Comparison of ENCODE assay signal across 24 cellular contexts in genomic region chr15:72609862-72610261, GRCh38. TPM values are rescaled to one million over a fixed set of nuclear protein-coding genes. Genes with fewer than 3 reads are reported as not detected.
DNase-seq lines count a peak whose midpoint lies in the region; ATAC-seq, FAIRE-seq and TF ChIP-seq lines count a peak whose summit lies in the region.
"Had no signal": no experiment of that assay in that cellular context is flagged by ENCODE, and none has a peak within 500 bp of the region (broad histone marks: within the 10 kb centered on the region; RNA-seq: fewer than 3 reads in every experiment).

No MANE protein-coding gene starts in this region.

- TF ChIP-seq EP300 in K562 (IDR thresholded peaks at IDR 0.05; ENCODE audit: low read length) = no peak

- no peak overlapping the region for H3K4me2 ChIP-seq in K562 (ENCODE audit: insufficient read depth, low read length)
- H3K4me2 ChIP-seq: A549 had no signal

- no peaks in the 10 kb centered on the region for H3K27me3 ChIP-seq in Panc1 (ENCODE audit: control insufficient read depth, insufficient read depth, low read length)
- peaks cover 4 to 20% of the 10 kb centered on the region in 2 experiments; a peak in 3 of 5 replicates for H3K27me3 ChIP-seq in K562 (ENCODE audit: control insufficient read depth in 2 of 2, insufficient read depth in 2 of 2, low read length in 2 of 2)

- H3K9ac ChIP-seq in K562 (ENCODE audit: insufficient read depth in 1 of 2, low read depth in 2 of 2, low read length in 2 of 2) = peak overlapping the region in 1 of 2 experiments; percentile 26; a peak in 2 of 4 replicates

- no peak for TF ChIP-seq CTCF in Panc1 (IDR thresholded peaks at IDR 0.05)
- no peak for TF ChIP-seq CTCF in K562 (IDR thresholded peaks at IDR 0.05 in 2 of 3, conservative IDR thresholded peaks at IDR 0.05 in 1 of 3; ENCODE audit: insufficient read depth in 2 of 3, low read depth in 1 of 3, low read length in 3 of 3)
- no peak for TF ChIP-seq CTCF in endothelial cell (IDR thresholded peaks at IDR 0.05; ENCODE audit: unreplicated experiment)

- peaks cover 8% of the 10 kb centered on the region for H3K27me3 Mint-ChIP-seq in endothelial cell (ENCODE audit: unreplicated experiment)
- H3K27me3 Mint-ChIP-seq: CD4-positive, alpha-beta memory T cell had no signal

- BruUV-seq in Panc1 (replicated peaks; lab: Mats Ljungman, UMichigan) (no TSS peak), K562 (replicated peaks; lab: Mats Ljungman, UMichigan) (no TSS peak)

- WGBS in K562 (ENCODE audit: insufficient coverage, low coverage, missing lambda C conversion rate) = 1% methylated on average over 6 of the region's 8 CpGs

- peak overlapping the region; percentile 57 for H3K4me3 Mint-ChIP-seq in endothelial cell (ENCODE audit: unreplicated experiment)
- no peak overlapping the region for H3K4me3 Mint-ChIP-seq in stimulated activated effector memory CD8-positive, alpha-beta T cell treated with anti-CD3 and anti-CD28 coated beads, Interleukin-12 subunit alpha, Interleukin-12 subunit beta, amount 100 ng/mL, for 72 hours
- H3K4me3 Mint-ChIP-seq: CD4-positive, alpha-beta memory T cell had no signal

- no peaks in the 10 kb centered on the region for H4K20me1 ChIP-seq in K562 (replicated peaks; ENCODE audit: control insufficient read depth, insufficient read depth, low read length)

- H3K79me2 ChIP-seq in K562 (ENCODE audit: control insufficient read depth, insufficient read depth, low read length) = no peaks in the 10 kb centered on the region

- H3K36me3 Mint-ChIP-seq in endothelial cell (ENCODE audit: low read depth, unreplicated experiment) = peaks cover 5% of the 10 kb centered on the region
- no peaks in the 10 kb centered on the region for H3K36me3 Mint-ChIP-seq in stimulated activated effector memory CD8-positive, alpha-beta T cell treated with anti-CD3 and anti-CD28 coated beads, Interleukin-12 subunit alpha, Interleukin-12 subunit beta, amount 100 ng/mL, for 72 hours

- no peak for TF ChIP-seq POLR2A in K562 (conservative IDR thresholded peaks at IDR 0.05)

- no peak overlapping the region for H3K27ac Mint-ChIP-seq in endothelial cell (ENCODE audit: unreplicated experiment)
- no peak overlapping the region for H3K27ac Mint-ChIP-seq in stimulated activated effector memory CD8-positive, alpha-beta T cell treated with anti-CD3 and anti-CD28 coated beads, Interleukin-12 subunit alpha, Interleukin-12 subunit beta, amount 100 ng/mL, for 72 hours

- H3K4me1 ChIP-seq in Panc1 (ENCODE audit: control insufficient read depth, insufficient read depth, low read length) (no peaks in the 10 kb centered on the region), K562 (replicated peaks in 1 of 2; ENCODE audit: control insufficient read depth in 2 of 2, insufficient read depth in 2 of 2, low read length in 2 of 2) (no peaks in the 10 kb centered on the region)
- H3K4me1 ChIP-seq: A549 had no signal

- in situ Hi-C loops in Panc1 (cut with HindIII; ENCODE audit: low pct_unique_long_range_greater_than_20kb, low sequenced_read_pairs) = no loop called here
- in situ Hi-C loops in K562 (cut with MboI) = no loop called here

- H3K9me3 ChIP-seq in Panc1 (ENCODE audit: control insufficient read depth, insufficient read depth, low read depth, low read length) (no peaks in the 10 kb centered on the region), K562 (replicated peaks; ENCODE audit: control insufficient read depth, insufficient read depth, low read depth, low read length) (no peaks in the 10 kb centered on the region)
- H3K9me3 ChIP-seq: A549 had no signal

- intact Hi-C loops in Panc1 (cut with micrococcal nuclease; ENCODE audit: unreplicated experiment) (no loop called here), K562 (cut with micrococcal nuclease) (loop anchor here (10.0 kb wide), 1 partner anchor 65 kb away; no protein-coding TSS in a partner anchor), left colon (cut with DNase I, micrococcal nuclease) (no loop called here)

- H2AFZ ChIP-seq in K562 (ENCODE audit: low read depth, low read length) = no peak overlapping the region

- H3K36me3 ChIP-seq in Panc1 (ENCODE audit: control insufficient read depth, insufficient read depth, low read length) (no peaks in the 10 kb centered on the region), K562 (ENCODE audit: control insufficient read depth, insufficient read depth, low read length) (no peaks in the 10 kb centered on the region)

- POLR2A ChIA-PET in Panc1 (lab: Charles Lee) = interaction anchor here (0.6 kb wide), 1 partner anchor 234 kb away, joined by 3 read pairs; the partner anchor contains the start of gene HEXA
- POLR2A ChIA-PET in K562 (lab: Yijun Ruan, JAX) = no interaction called here

- peaks cover 7% of the 10 kb centered on the region for H3K4me1 Mint-ChIP-seq in endothelial cell (ENCODE audit: unreplicated experiment)
- no peaks in the 10 kb centered on the region for H3K4me1 Mint-ChIP-seq in stimulated activated effector memory CD8-positive, alpha-beta T cell treated with anti-CD3 and anti-CD28 coated beads, Interleukin-12 subunit alpha, Interleukin-12 subunit beta, amount 100 ng/mL, for 72 hours
- H3K4me1 Mint-ChIP-seq: CD4-positive, alpha-beta memory T cell had no signal

- no peaks in the 10 kb centered on the region for H3K9me3 Mint-ChIP-seq in endothelial cell (ENCODE audit: unreplicated experiment)
- H3K9me3 Mint-ChIP-seq in stimulated activated effector memory CD8-positive, alpha-beta T cell treated with anti-CD3 and anti-CD28 coated beads, Interleukin-12 subunit alpha, Interleukin-12 subunit beta, amount 100 ng/mL, for 72 hours = no peaks in the 10 kb centered on the region
- H3K9me3 Mint-ChIP-seq: CD4-positive, alpha-beta memory T cell had no signal

- H3K4me3 ChIP-seq in Panc1 (ENCODE audit: low read depth in 2 of 2, low read length in 2 of 2) (no peak overlapping the region), K562 (no peak overlapping the region)
- H3K4me3 ChIP-seq: A549 had no signal

- no peaks in the 10 kb centered on the region for H3K9me1 ChIP-seq in K562 (ENCODE audit: control insufficient read depth, insufficient read depth, low read length)

- CTCF ChIA-PET in Panc1 (lab: Charles Lee) = no interaction called here
- CTCF ChIA-PET in K562 (lab: Yijun Ruan, JAX; ENCODE audit: low intra/inter-chr PET ratio) = no interaction called here

- FAIRE-seq in K562 (lab: Jason Lieb, UNC) = no peak
- FAIRE-seq: A549, G401.6, GM12892 had no signal

- H3K27ac ChIP-seq in Panc1 (ENCODE audit: low read length) (no peak overlapping the region), K562 (ENCODE audit: extremely low read depth, low read depth, low read length) (no peak overlapping the region)
- H3K27ac ChIP-seq: A549 had no signal

- DNase-seq in Ammon's horn (ENCODE audit: low spot score) (peak; percentile 8), Panc1 (ENCODE audit: low read depth, low spot score) (no peak), K562 (ENCODE audit: extremely low read depth in 1 of 4, low spot score in 3 of 4) (no peak), endothelial cell (ENCODE audit: low spot score) (no peak), left colon (no peak)
- DNase-seq in stimulated activated effector memory CD8-positive, alpha-beta T cell treated with anti-CD3 and anti-CD28 coated beads, Interleukin-12 subunit alpha, Interleukin-12 subunit beta, amount 100 ng/mL, for 72 hours (ENCODE audit: low spot score in 2 of 2) = no peak
- no peak for DNase-seq in activated CD4-positive, alpha-beta T cell treated with anti-CD3 and anti-CD28 coated beads for 4 hours
- DNase-seq: 8988T; ACHN; AML-193; C1 segment of cervical spinal cord; Calu3; CD4-positive, alpha-beta memory T cell; COR-L47; DMS53; DND-41; GOT3; H7; HCEC 1CT had no signal

- ATAC-seq in Panc1 (0 out of 2 replicates have a peak, but pooled peaks have one; percentile 34), K562 (no peak), left colon (no peak), HG03342 (IDR thresholded peaks at IDR 0.05; ENCODE audit: unreplicated experiment) (no peak)
- ATAC-seq in stimulated activated effector memory CD8-positive, alpha-beta T cell treated with anti-CD3 and anti-CD28 coated beads, Interleukin-12 subunit alpha, Interleukin-12 subunit beta, amount 100 ng/mL, for 72 hours = no peak

- TF ChIP-seq RAD21 in K562 (CRISPR knock-in tag; conservative IDR thresholded peaks at IDR 0.05 in 1 of 2, IDR thresholded peaks at IDR 0.05 in 1 of 2) = no peak

TF ChIP-seq in K562, 482 proteins besides CTCF, POLR2A, EP300 and RAD21 (continues in another document):
- TF ChIP-seq ARNT (IDR thresholded peaks at IDR 0.05) = no peak
- TF ChIP-seq RBM25 (IDR thresholded peaks at IDR 0.05; ENCODE audit: low read depth, low read length, severe bottlenecking) = peak; percentile 27
- no peak for TF ChIP-seq ZNF12 (CRISPR knock-in tag; IDR thresholded peaks at IDR 0.05)

RNA-seq across cellular contexts. Expression of gene GOLGA6B, which starts 44.6 kb away (rescaled TPM):
- total RNA-seq in Panc1 (2021; ENCODE audit: unreplicated experiment) (not detected), K562 (2014; rRNA removed) (not detected in 2 replicates), K562 (2014; rRNA removed; fragmentation: Illumina TruSeq; extraction: Trizol) (not detected in 2 replicates), K562 (2015; rRNA removed; fragmentation: Illumina TruSeq; extraction: Trizol) (not detected in 2 replicates), K562 (2021) (not detected in 2 replicates), endothelial cell (ENCODE audit: unreplicated experiment) (not detected), left colon (not detected)
- polyA plus RNA-seq in Panc1 (2012; ENCODE audit: insufficient read length) = not detected
- total RNA-seq in K562 (2011; cell fraction: chromatin; rRNA removed; ENCODE audit: low replicate concordance) = not detected in 2 replicates
- total RNA-seq in K562 (2011; cell fraction: nucleolus; rRNA removed) = not detected in 2 replicates
- not detected in 2 replicates for total RNA-seq in K562 (2011; cell fraction: nucleoplasm; rRNA removed)
- polyA plus RNA-seq in K562 (2011; rRNA removed) (not detected in 2 replicates), K562 (2014; fragmentation: Illumina TruSeq; extraction: Trizol) (not detected in 2 replicates), K562 (2014; fragmentation: Nextera tagmentation; extraction: Ambion mirVana) (not detected), K562 (2014; rRNA removed) (not detected in 2 replicates)
- not detected in 2 replicates for polyA plus RNA-seq in K562 (2011; cell fraction: cytosol; rRNA removed)
- polyA plus RNA-seq in K562 (2011; cell fraction: nucleus; rRNA removed) = not detected in 2 replicates
- not detected in 2 replicates for polyA plus RNA-seq in K562 (2012)
- polyA minus RNA-seq in K562 (2011; rRNA and poly(A)+ RNA removed) = not detected in 2 replicates
- polyA minus RNA-seq in K562 (2011; cell fraction: cytosol; rRNA and poly(A)+ RNA removed) = not detected in 2 replicates
- not detected in 2 replicates for polyA minus RNA-seq in K562 (2011; cell fraction: nucleus; rRNA and poly(A)+ RNA removed)
- total RNA-seq: Calu3; CD4-positive, alpha-beta memory T cell had no signal
- polyA plus RNA-seq: A549; BJ; CD4-positive, alpha-beta memory T cell had no signal
